In the genomic region with DNA sequence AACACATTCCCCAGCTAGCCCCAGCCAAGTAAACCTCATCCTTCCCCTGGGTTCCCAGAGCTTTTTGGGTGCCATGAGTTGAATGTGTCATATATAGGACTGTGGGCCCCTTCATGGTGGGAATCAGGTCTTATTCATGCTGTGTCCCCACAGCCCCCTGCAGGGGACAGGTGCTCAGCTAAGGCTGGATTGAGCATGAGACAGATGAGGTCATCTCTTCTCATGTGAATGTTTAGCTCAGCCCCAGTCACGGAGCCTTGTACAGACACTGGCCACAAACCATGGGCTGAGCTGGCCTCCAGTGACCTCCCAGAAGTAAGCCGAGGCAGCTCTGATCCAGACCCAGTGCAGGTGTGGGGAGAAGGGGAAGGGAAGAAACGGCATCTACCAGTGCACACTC, we compare ENCODE assay signal across 18 cellular contexts.
"Had no signal": no experiment of that assay in that cellular context is flagged by ENCODE, and none has a peak within 500 bp of the region (broad histone marks: within the 10 kb centered on the region; RNA-seq: fewer than 3 reads in every experiment).

No MANE protein-coding gene starts in this region.

- H3K9me3 ChIP-seq: heart left ventricle, tibial nerve, uterus had no signal

- H3K36me3 ChIP-seq: uterus had no signal

- H3K4me3 ChIP-seq: heart left ventricle, skin epidermis, tibial nerve, uterus had no signal

- H3K4me1 ChIP-seq: foreskin keratinocyte, uterus had no signal

- H3K27ac ChIP-seq: foreskin keratinocyte, heart left ventricle, skin epidermis, tibial nerve, uterus had no signal

- H3K27me3 ChIP-seq: heart left ventricle, tibial nerve, uterus had no signal

- ATAC-seq: foreskin keratinocyte, heart left ventricle had no signal

- DNase-seq: activated CD4-positive, alpha-beta T cell treated with anti-CD3 and anti-CD28 coated beads, Interleukin-2, amount 10 ng/mL, durations not matched to agents 24 days and 14 days; activated CD4-positive, CD25-positive, alpha-beta regulatory T cell; activated CD8-positive, alpha-beta memory T cell treated with anti-CD3 and anti-CD28 coated beads, Interleukin-2, amount 50 U/mL, for 48 hours; activated gamma-delta T cell treated with Interleukin-2 at 50 U/mL for 16 hours; activated naive CD8-positive, alpha-beta T cell treated with anti-CD3 and anti-CD28 coated beads for 36 hours; amygdala; effector memory CD4-positive, alpha-beta T cell; heart left ventricle; naive B cell; retina; stimulated activated CD4-positive, alpha-beta T cell treated with anti-CD3 and anti-CD28 coated beads, Interleukin-15, amount 100 ng/mL, for 24 hours; stimulated activated CD4-positive, alpha-beta T cell treated with anti-CD3 and anti-CD28 coated beads, Interleukin-4, amount 100 ng/mL, for 1 hour; stimulated activated naive CD4-positive, alpha-beta T cell treated with Interleukin-2 at 50 U/mL for 16 hours; substantia nigra; uterus had no signal
